30 cellular contexts compared by ENCODE assay signal in the genomic region with DNA sequence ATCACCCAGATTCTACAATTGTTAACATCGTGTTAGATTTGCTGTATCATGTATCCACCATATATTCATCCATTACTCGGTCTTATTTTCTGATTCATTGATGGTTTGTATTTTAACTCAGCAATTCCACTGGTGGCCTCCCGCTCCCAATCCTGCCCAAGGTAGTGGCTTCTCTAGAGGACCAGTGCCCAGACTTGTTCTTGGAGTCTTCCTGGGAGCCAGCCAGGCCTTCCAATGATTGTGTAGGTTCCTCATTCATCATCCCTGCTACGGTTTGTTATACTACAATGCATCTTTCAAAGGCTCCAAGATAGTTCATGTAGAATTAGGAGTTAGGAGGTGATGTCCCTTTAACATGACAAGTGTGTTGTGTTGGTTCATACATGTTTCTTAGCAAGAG.
"Had no signal": no experiment of that assay in that cellular context is flagged by ENCODE, and none has a peak within 500 bp of the region (broad histone marks: within the 10 kb centered on the region; RNA-seq: fewer than 3 reads in every experiment).

No MANE protein-coding gene starts in this region.

- H3K4me1 Mint-ChIP-seq: memory B cell; nephron; stimulated activated effector memory CD8-positive, alpha-beta T cell treated with anti-CD3 and anti-CD28 coated beads, Interleukin-12 subunit alpha, Interleukin-12 subunit beta, amount 100 ng/mL, for 72 hours had no signal

- DNase-seq: hypothalamus; immature natural killer cell; left ventricle myocardium inferior; midbrain; naive thymus-derived CD8-positive, alpha-beta T cell; nucleus accumbens; pancreas; posterior cingulate gyrus; retina; right cardiac atrium; stimulated activated CD4-positive, alpha-beta T cell treated with anti-CD3 and anti-CD28 coated beads, Interleukin-12 subunit alpha, Interleukin-12 subunit beta, amount 100 ng/mL, for 4 hours; stimulated activated CD4-positive, alpha-beta T cell treated with anti-CD3 and anti-CD28 coated beads, Interleukin-15, amount 100 ng/mL, for 24 hours; stimulated activated CD4-positive, alpha-beta T cell treated with anti-CD3 and anti-CD28 coated beads, Interleukin-2, amount 100 ng/mL, for 24 hours; stimulated activated CD4-positive, alpha-beta T cell treated with anti-CD3 and anti-CD28 coated beads, Interleukin-4, amount 100 ng/mL, for 1 hour; stimulated activated naive CD4-positive, alpha-beta T cell; uterus had no signal

- H3K27ac Mint-ChIP-seq: immature natural killer cell; memory B cell; naive thymus-derived CD8-positive, alpha-beta T cell; nephron; stimulated activated effector memory CD8-positive, alpha-beta T cell treated with anti-CD3 and anti-CD28 coated beads, Interleukin-12 subunit alpha, Interleukin-12 subunit beta, amount 100 ng/mL, for 72 hours; stimulated activated naive CD8-positive, alpha-beta T cell treated with anti-CD3 and anti-CD28 coated beads, Interleukin-15, Interleukin-2, amounts not matched to agents 100 ng/mL and 50 ng/mL, for 24 hours; type B pancreatic cell had no signal

- H3K4me3 Mint-ChIP-seq: immature natural killer cell; memory B cell; naive thymus-derived CD8-positive, alpha-beta T cell; nephron; neural crest cell; stimulated activated effector memory CD8-positive, alpha-beta T cell treated with anti-CD3 and anti-CD28 coated beads, Interleukin-12 subunit alpha, Interleukin-12 subunit beta, amount 100 ng/mL, for 72 hours; stimulated activated naive CD8-positive, alpha-beta T cell treated with anti-CD3 and anti-CD28 coated beads, Interleukin-15, Interleukin-2, amounts not matched to agents 100 ng/mL and 50 ng/mL, for 24 hours; type B pancreatic cell had no signal

- H3K9me3 ChIP-seq: pancreas, prostate gland, suprapubic skin, thoracic aorta, uterus had no signal

- ATAC-seq: naive thymus-derived CD8-positive, alpha-beta T cell; pancreas; right cardiac atrium; sciatic nerve; stimulated activated effector memory CD8-positive, alpha-beta T cell treated with anti-CD3 and anti-CD28 coated beads, Interleukin-12 subunit alpha, Interleukin-12 subunit beta, amount 100 ng/mL, for 72 hours had no signal

- FAIRE-seq: islet of Langerhans, pancreas had no signal

- H3K9me3 Mint-ChIP-seq: stimulated activated effector memory CD8-positive, alpha-beta T cell treated with anti-CD3 and anti-CD28 coated beads, Interleukin-12 subunit alpha, Interleukin-12 subunit beta, amount 100 ng/mL, for 72 hours had no signal

- H3K27me3 ChIP-seq: pancreas, suprapubic skin, tibial nerve, uterus had no signal

- H3K4me1 ChIP-seq: left ventricle myocardium inferior, pancreas, prostate gland, suprapubic skin, tibial nerve, uterus had no signal

- H3K36me3 Mint-ChIP-seq: immature natural killer cell; memory B cell; stimulated activated effector memory CD8-positive, alpha-beta T cell treated with anti-CD3 and anti-CD28 coated beads, Interleukin-12 subunit alpha, Interleukin-12 subunit beta, amount 100 ng/mL, for 72 hours; type B pancreatic cell had no signal

- H3K36me3 ChIP-seq: left ventricle myocardium inferior, pancreas, prostate gland, suprapubic skin, thoracic aorta, tibial nerve, uterus had no signal

- H3K4me3 ChIP-seq: left ventricle myocardium inferior, lung, pancreas, prostate gland, skin epidermis, suprapubic skin, thoracic aorta, tibial nerve, uterus had no signal

- H3K27ac ChIP-seq: left ventricle myocardium inferior, pancreas, prostate gland, suprapubic skin, thoracic aorta, tibial nerve, uterus had no signal
